Comparison of ENCODE assay signal across 20 cellular contexts in the genomic region with DNA sequence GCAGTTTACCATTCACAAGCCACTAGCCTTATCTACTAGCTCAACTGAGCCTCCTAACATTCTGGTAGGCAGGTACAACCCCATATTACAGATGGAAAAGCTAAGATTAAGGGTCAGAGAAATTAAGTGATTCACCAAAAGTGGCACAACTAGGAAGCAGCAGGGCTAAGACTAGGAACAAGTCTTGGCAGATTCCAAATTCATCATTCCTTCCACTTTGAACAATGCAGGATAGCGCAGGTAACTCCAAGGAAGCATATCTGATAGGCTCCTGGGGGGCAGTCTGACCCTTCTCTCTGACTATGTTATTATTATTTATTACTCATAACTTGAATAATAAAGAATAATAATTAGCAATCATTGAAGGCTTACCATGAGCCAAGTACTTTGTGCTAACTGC. TPM values are rescaled to one million over a fixed set of nuclear protein-coding genes. Genes with fewer than 3 reads are reported as not detected.
DNase-seq lines count a peak whose midpoint lies in the region; FAIRE-seq and TF ChIP-seq lines count a peak whose summit lies in the region.
"Had no signal": no experiment of that assay in that cellular context is flagged by ENCODE, and none has a peak within 500 bp of the region (broad histone marks: within the 10 kb centered on the region; RNA-seq: fewer than 3 reads in every experiment).

No MANE protein-coding gene starts in this region.

- WGBS in sigmoid colon, 2 donors: 92 to 93% methylated on average over 1 of the region's 1 CpG
- WGBS in spleen, 5 donors: 96 to 100% (median 100%) methylated on average over 1 of the region's 1 CpG

- H3K4me2 ChIP-seq in BLaER1: no peak overlapping the region

- H3K27me3 ChIP-seq in BLaER1 (no peaks in the 10 kb centered on the region), bronchial epithelial cell (ENCODE audit: control insufficient read depth, insufficient read depth, low read length) (no peaks in the 10 kb centered on the region), sigmoid colon (no peaks in the 10 kb centered on the region), spleen (replicated peaks in 1 of 7) (no peaks in the 10 kb centered on the region)

- H3K9ac ChIP-seq in BLaER1: no peak overlapping the region

- peaks cover 72% of the 10 kb centered on the region for H3K4me1 Mint-ChIP-seq in activated CD4-positive, alpha-beta memory T cell treated with anti-CD3 and anti-CD28 coated beads, Interleukin-2, amount 10 ng/mL, durations not matched to agents 7 days and 5 days
- H3K4me1 Mint-ChIP-seq in activated CD4-positive, alpha-beta memory T cell treated with anti-CD3 and anti-CD28 coated beads for 36 hours (ENCODE audit: low read depth): peaks cover 22% of the 10 kb centered on the region

- intact Hi-C loops in activated CD4-positive, alpha-beta memory T cell treated with anti-CD3 and anti-CD28 coated beads for 36 hours (cut with micrococcal nuclease): no loop called here
- intact Hi-C loops in sigmoid colon (cut with DNase I): no loop called here
- intact Hi-C loops in spleen (cut with DNase I; ENCODE audit: low total_unique reads): no loop called here

- peaks cover 62% of the 10 kb centered on the region for H3K4me1 ChIP-seq in BLaER1
- H3K4me1 ChIP-seq in sigmoid colon: peaks cover 0 to 65% (median 54%) of the 10 kb centered on the region in 4 donors
- peaks cover 14 to 52% (median 32%) of the 10 kb centered on the region in 6 donors for H3K4me1 ChIP-seq in spleen

- FAIRE-seq in bronchial epithelial cell (lab: Jason Lieb, UNC): no peak

- H3K27ac ChIP-seq in BLaER1 (0 out of 2 replicates have a peak overlapping the region, but pooled peaks have one; percentile 14), sigmoid colon (peak overlapping the region in 3 of 4 donors; percentile 68 to 93 (median 75)), spleen (peak overlapping the region in 3 of 8 donors; percentile 21 to 45 (median 33))

- TF ChIP-seq CTCF in bronchial epithelial cell (IDR thresholded peaks at IDR 0.05; ENCODE audit: insufficient read depth, low read length, severe bottlenecking): no peak
- TF ChIP-seq CTCF in sigmoid colon (IDR thresholded peaks at IDR 0.05): no peak
- no peak for TF ChIP-seq CTCF in spleen (IDR thresholded peaks at IDR 0.05 in 8 of 11, conservative IDR thresholded peaks at IDR 0.05 in 3 of 11)

- no peaks in the 10 kb centered on the region for H3K9me3 ChIP-seq in BLaER1
- H3K9me3 ChIP-seq in sigmoid colon: no peaks in the 10 kb centered on the region
- no peaks in the 10 kb centered on the region for H3K9me3 ChIP-seq in spleen

- H3K4me3 ChIP-seq in BLaER1: no peak overlapping the region
- no peak overlapping the region for H3K4me3 ChIP-seq in bronchial epithelial cell (ENCODE audit: low read depth, low read length)
- H3K4me3 ChIP-seq in sigmoid colon: no peak overlapping the region
- no peak overlapping the region for H3K4me3 ChIP-seq in spleen

- peak overlapping the region; percentile 26 for H3K27ac Mint-ChIP-seq in activated CD4-positive, alpha-beta memory T cell treated with anti-CD3 and anti-CD28 coated beads, Interleukin-2, amount 10 ng/mL, durations not matched to agents 7 days and 5 days
- H3K27ac Mint-ChIP-seq in activated CD4-positive, alpha-beta memory T cell treated with anti-CD3 and anti-CD28 coated beads for 36 hours: no peak overlapping the region

- H3K27me3 Mint-ChIP-seq in activated CD4-positive, alpha-beta memory T cell treated with anti-CD3 and anti-CD28 coated beads, Interleukin-2, amount 10 ng/mL, durations not matched to agents 7 days and 5 days: no peaks in the 10 kb centered on the region
- H3K27me3 Mint-ChIP-seq in activated CD4-positive, alpha-beta memory T cell treated with anti-CD3 and anti-CD28 coated beads for 36 hours: no peaks in the 10 kb centered on the region

- POLR2A ChIA-PET in activated CD4-positive, alpha-beta memory T cell treated with anti-CD3 and anti-CD28 coated beads, Interleukin-2, amount 10 ng/mL, durations not matched to agents 7 days and 5 days (lab: Charles Lee): interaction anchor here (1.3 kb wide), 1 partner anchor 34 kb away, joined by 3 read pairs; no protein-coding TSS in a partner anchor
- POLR2A ChIA-PET in activated CD4-positive, alpha-beta memory T cell treated with anti-CD3 and anti-CD28 coated beads for 36 hours (lab: Charles Lee): no interaction called here

- H3K36me3 Mint-ChIP-seq in activated CD4-positive, alpha-beta memory T cell treated with anti-CD3 and anti-CD28 coated beads, Interleukin-2, amount 10 ng/mL, durations not matched to agents 7 days and 5 days (ENCODE audit: low read depth): peaks cover 89% of the 10 kb centered on the region
- H3K36me3 Mint-ChIP-seq in activated CD4-positive, alpha-beta memory T cell treated with anti-CD3 and anti-CD28 coated beads for 36 hours: peaks cover 34% of the 10 kb centered on the region

- TF ChIP-seq POLR2A in sigmoid colon (IDR thresholded peaks at IDR 0.05) (no peak), spleen (IDR thresholded peaks at IDR 0.05) (no peak)

- no peak for TF ChIP-seq EP300 in sigmoid colon (IDR thresholded peaks at IDR 0.05)

- DNase-seq in activated CD4-positive, alpha-beta memory T cell treated with anti-CD3 and anti-CD28 coated beads, Interleukin-2, amount 10 ng/mL, durations not matched to agents 7 days and 5 days: no peak
- no peak for DNase-seq in activated CD4-positive, alpha-beta memory T cell treated with anti-CD3 and anti-CD28 coated beads for 36 hours
- peak; percentile 88 for DNase-seq in bronchial epithelial cell (ENCODE audit: low read depth)
- DNase-seq in sigmoid colon: no peak
- DNase-seq in spleen: no peak
- DNase-seq in SIG-M5 (lab: John Stamatoyannopoulos, UW): no peak
- DNase-seq in stimulated activated CD4-positive, alpha-beta T cell treated with anti-CD3 and anti-CD28 coated beads, Interleukin-1b, Interleukin-23, amount 100 ng/mL, for 48 hours: no peak
- DNase-seq: COR-L47; DMS153; H7; KG1; NCI-H1092 treated with DMSO at 0.1 percent for 48 hours; NCI-H1694; NCI-H69; NK-92 treated with Interleukin-12 subunit alpha and Interleukin-12 subunit beta, amount 100 ng/mL, for 24 hours; OCI-M1 had no signal

- H3K4me3 Mint-ChIP-seq in activated CD4-positive, alpha-beta memory T cell treated with anti-CD3 and anti-CD28 coated beads, Interleukin-2, amount 10 ng/mL, durations not matched to agents 7 days and 5 days: no peak overlapping the region
- H3K4me3 Mint-ChIP-seq in activated CD4-positive, alpha-beta memory T cell treated with anti-CD3 and anti-CD28 coated beads for 36 hours: no peak overlapping the region
- H3K4me3 Mint-ChIP-seq: CD14-positive monocyte had no signal

- peaks cover 91% of the 10 kb centered on the region for H3K36me3 ChIP-seq in BLaER1
- H3K36me3 ChIP-seq in bronchial epithelial cell (ENCODE audit: control insufficient read depth, insufficient read depth, low read length): peaks cover 47% of the 10 kb centered on the region
- H3K36me3 ChIP-seq in sigmoid colon: peaks cover 0 to 28% (median 9%) of the 10 kb centered on the region in 4 donors
- peaks cover 0 to 29% (median 3%) of the 10 kb centered on the region in 6 donors for H3K36me3 ChIP-seq in spleen

- peaks cover 61% of the 10 kb centered on the region for H4K20me1 ChIP-seq in BLaER1

- H3K9me3 Mint-ChIP-seq in activated CD4-positive, alpha-beta memory T cell treated with anti-CD3 and anti-CD28 coated beads, Interleukin-2, amount 10 ng/mL, durations not matched to agents 7 days and 5 days: no peaks in the 10 kb centered on the region
- no peaks in the 10 kb centered on the region for H3K9me3 Mint-ChIP-seq in activated CD4-positive, alpha-beta memory T cell treated with anti-CD3 and anti-CD28 coated beads for 36 hours

- CTCF ChIA-PET in activated CD4-positive, alpha-beta memory T cell treated with anti-CD3 and anti-CD28 coated beads, Interleukin-2, amount 10 ng/mL, durations not matched to agents 7 days and 5 days (lab: Charles Lee): interaction anchor here (0.8 to 21.6 kb wide), 6 partner anchors 8 to 89 kb away, joined by 3 to 951 read pairs (median 10); partner anchors contain the start of gene HBEGF
- CTCF ChIA-PET in activated CD4-positive, alpha-beta memory T cell treated with anti-CD3 and anti-CD28 coated beads for 36 hours (lab: Charles Lee): interaction anchor here (1.3 to 2.3 kb wide), 3 partner anchors 8 to 93 kb away, joined by 3 to 7 read pairs (median 5); no protein-coding TSS in a partner anchor

RNA-seq across cellular contexts. Expression of gene HBEGF, which starts 8.5 kb away (rescaled TPM):
- 10 to 100 TPM; 67.9 to 69.1 TPM for total RNA-seq in activated CD4-positive, alpha-beta memory T cell treated with anti-CD3 and anti-CD28 coated beads, Interleukin-2, amount 10 ng/mL, durations not matched to agents 7 days and 5 days
- 10 to 100 TPM; 21.5 to 23.5 TPM for total RNA-seq in activated CD4-positive, alpha-beta memory T cell treated with anti-CD3 and anti-CD28 coated beads for 36 hours
- 23.8 and 76.6 TPM in 2 replicates for total RNA-seq in bronchial epithelial cell
- total RNA-seq in sigmoid colon: 10 to 100 TPM in 2 of 4 donors, 1 to 10 TPM in 2; 4.7 to 17.6 (median 10.4) TPM
- 10 to 100 TPM in 2 of 3 donors, 1 to 10 TPM in 1; 5.4 to 15.0 (median 11.6) TPM for polyA plus RNA-seq in sigmoid colon
- 10 to 100 TPM in 2 of 7 donors, 1 to 10 TPM in 5; 4.2 to 16.2 (median 8.9) TPM for total RNA-seq in spleen
- 1 to 10 TPM; 1.2 to 2.7 (median 1.7) TPM for polyA plus RNA-seq in spleen

RNA-seq across cellular contexts. Expression of gene SLC4A9, which starts 22.1 kb away (rescaled TPM):
- total RNA-seq in activated CD4-positive, alpha-beta memory T cell treated with anti-CD3 and anti-CD28 coated beads, Interleukin-2, amount 10 ng/mL, durations not matched to agents 7 days and 5 days: under 1 TPM; 0.43 to 0.78 TPM
- under 1 TPM in 1 of 2 experiments, not detected in 1; 0.26 TPM for total RNA-seq in activated CD4-positive, alpha-beta memory T cell treated with anti-CD3 and anti-CD28 coated beads for 36 hours
- 0.38 TPM in 1 of 2 replicates, not detected in the other for total RNA-seq in bronchial epithelial cell
- not detected for total RNA-seq in sigmoid colon
- polyA plus RNA-seq in sigmoid colon: under 1 TPM in 1 of 3 donors, not detected in 2; 0.25 TPM
- under 1 TPM in 4 of 7 donors, not detected in 3; 0.10 to 0.54 (median 0.16) TPM for total RNA-seq in spleen
- under 1 TPM; 0.03 to 0.05 (median 0.04) TPM for polyA plus RNA-seq in spleen
- total RNA-seq: A172, H7, M059J had no signal
- polyA plus RNA-seq: CD14-positive monocyte had no signal

RNA-seq across cellular contexts. Expression of gene PFDN1, which starts 35.0 kb away (rescaled TPM):
- 10 to 100 TPM; 52.3 to 55.8 TPM for total RNA-seq in activated CD4-positive, alpha-beta memory T cell treated with anti-CD3 and anti-CD28 coated beads, Interleukin-2, amount 10 ng/mL, durations not matched to agents 7 days and 5 days
- 10 to 100 TPM; 50.1 to 54.6 TPM for total RNA-seq in activated CD4-positive, alpha-beta memory T cell treated with anti-CD3 and anti-CD28 coated beads for 36 hours
- 34.5 and 38.1 TPM in 2 replicates for total RNA-seq in bronchial epithelial cell
- 100 to 1,000 TPM in 3 of 4 donors, 10 to 100 TPM in 1; 88.2 to 159 (median 123) TPM for total RNA-seq in sigmoid colon
- 10 to 100 TPM; 61.8 to 85.9 (median 78.4) TPM for polyA plus RNA-seq in sigmoid colon
- 10 to 100 TPM; 38.0 to 77.3 (median 41.2) TPM for total RNA-seq in spleen
- 10 to 100 TPM; 62.8 to 82.1 (median 77.9) TPM for polyA plus RNA-seq in spleen
